11 cellular contexts compared by ENCODE assay signal in genomic region chr5:116273458-116274242, GRCh38.
A peak's percentile ranks its signal among the peaks of the same experiment; 100 is the strongest.
DNase-seq lines count a peak whose midpoint lies in the region; ATAC-seq and TF ChIP-seq lines count a peak whose summit lies in the region.
"Had no signal": no experiment of that assay in that cellular context is flagged by ENCODE, and none has a peak within 500 bp of the region (broad histone marks: within the 10 kb centered on the region; RNA-seq: fewer than 3 reads in every experiment).

No MANE protein-coding gene starts in this region.

- intact Hi-C loops in left cardiac atrium (cut with DNase I), result no loop called here

- TF ChIP-seq CTCF in HFF-Myc (IDR thresholded peaks at IDR 0.05; ENCODE audit: low read depth, low read length, missing control alignments), result no peak

- H3K4me3 ChIP-seq in HFF-Myc (replicated peaks; ENCODE audit: low read depth, low read length), result no peak overlapping the region
- H3K4me3 ChIP-seq: esophagus muscularis mucosa had no signal

- peak; percentile 12 for DNase-seq in HFF-Myc (ENCODE audit: extremely low read depth, low read depth)
- peak; percentile 57 for DNase-seq in left kidney (ENCODE audit: low read depth, low spot score)
- no peak for DNase-seq in stimulated activated naive CD4-positive, alpha-beta T cell (lab: John Stamatoyannopoulos, UW)
- no peak for DNase-seq in left cardiac atrium
- DNase-seq in activated CD8-positive, alpha-beta memory T cell treated with anti-CD3 and anti-CD28 coated beads, Interleukin-2, amount 50 U/mL, for 4 hours, result no peak
- DNase-seq in NCI-H2081 (lab: John Stamatoyannopoulos, UW), result no peak
- DNase-seq: activated gamma-delta T cell treated with Interleukin-2 at 50 U/mL for 16 hours, T-helper 1 cell had no signal

- peak; percentile 100 for ATAC-seq in GM18861 (IDR thresholded peaks at IDR 0.05; ENCODE audit: unreplicated experiment)
- peak; percentile 97 for ATAC-seq in HG03520 (IDR thresholded peaks at IDR 0.05; ENCODE audit: unreplicated experiment)
- ATAC-seq in left cardiac atrium, result no peak

Comparison
In these comparisons a context has a peak if more than half of its experiments do, and no peak if none do; other contexts are left out.
1. ATAC-seq: peak in GM18861 (single experiment) and HG03520 (single experiment); none in left cardiac atrium (0 of 2).
2. DNase-seq: peak in HFF-Myc (single experiment) and left kidney (single experiment); none in stimulated activated naive CD4-positive, alpha-beta T cell (0 of 6), left cardiac atrium (single experiment), activated CD8-positive, alpha-beta memory T cell treated with anti-CD3 and anti-CD28 coated beads, Interleukin-2, amount 50 U/mL, for 4 hours (single experiment) and NCI-H2081 (0 of 2).